Comparison of ENCODE assay signal across 9 cellular contexts in the genomic region with DNA sequence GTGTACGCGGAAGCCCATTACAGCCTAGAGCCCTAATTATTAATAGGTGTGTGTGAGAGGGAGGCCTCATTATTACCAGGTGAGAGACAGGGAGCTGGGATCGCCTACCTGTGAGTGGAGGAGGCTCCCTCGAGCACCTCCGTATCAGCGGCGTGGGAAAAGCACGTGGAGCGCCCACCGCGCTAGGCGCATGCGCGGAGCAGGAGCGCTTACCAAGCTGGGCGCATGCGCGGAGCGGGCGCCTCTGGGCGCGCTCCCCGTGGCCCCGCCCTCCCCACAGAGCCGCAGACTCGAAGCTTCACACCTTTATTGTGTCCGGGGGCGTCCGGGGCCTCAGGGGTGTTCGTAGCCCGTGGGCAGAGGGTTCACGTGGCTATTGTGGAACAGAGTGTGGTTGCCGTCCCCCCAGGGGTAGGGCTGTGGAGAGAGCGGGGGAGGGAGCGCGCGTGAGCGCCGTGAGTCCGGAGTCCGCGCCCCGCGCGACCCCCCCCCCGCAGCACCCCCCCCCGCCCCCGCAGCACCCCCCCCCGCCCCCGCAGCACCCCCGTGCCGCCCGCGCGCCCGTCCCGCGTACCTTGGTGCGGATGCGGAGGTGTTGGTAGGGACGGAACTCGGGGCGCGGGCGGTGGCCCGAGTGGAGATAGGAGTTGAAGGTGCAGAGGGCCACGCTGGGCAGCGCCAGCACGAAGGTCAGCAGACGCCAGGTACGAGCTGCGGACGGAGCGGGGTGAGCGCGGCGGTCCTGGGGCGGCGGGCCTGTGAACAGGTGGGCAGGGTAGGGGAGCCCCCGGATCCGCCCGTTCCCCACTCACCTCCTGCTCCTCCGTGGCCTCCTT. TPM values are rescaled to one million over a fixed set of nuclear protein-coding genes. Genes with fewer than 3 reads are reported as not detected.
DNase-seq lines count a peak whose midpoint lies in the region; ATAC-seq, FAIRE-seq and TF ChIP-seq lines count a peak whose summit lies in the region.
"Had no signal": no experiment of that assay in that cellular context is flagged by ENCODE, and none has a peak within 500 bp of the region (broad histone marks: within the 10 kb centered on the region; RNA-seq: fewer than 3 reads in every experiment).

No MANE protein-coding gene starts in this region.

- peaks cover 14 to 39% (median 38%) of the 10 kb centered on the region in 3 donors for H3K27me3 Mint-ChIP-seq in naive B cell
- peaks cover 38% of the 10 kb centered on the region for H3K27me3 Mint-ChIP-seq in stimulated activated memory B cell treated with anti-CD40 and anti-IgM and Interleukin-4, amounts not matched to agents 10 μg/mL and 1 μg/mL and 100 μg/mL, for 72 hours

- intact Hi-C loops in endothelial cell of umbilical vein (cut with micrococcal nuclease) = no loop called here

- no peak for TF ChIP-seq CTCF in GM20000 (IDR thresholded peaks at IDR 0.05; ENCODE audit: extremely low read depth, missing control alignments)
- TF ChIP-seq CTCF in endothelial cell of umbilical vein (IDR thresholded peaks at IDR 0.05; ENCODE audit: extremely low read depth in 1 of 2, insufficient read depth in 1 of 2, low read depth in 1 of 2, low read length in 2 of 2) = no peak

- no peak overlapping the region for H3K4me3 ChIP-seq in endothelial cell of umbilical vein (replicated peaks in 1 of 3; ENCODE audit: insufficient read depth in 1 of 3, low read depth in 1 of 3, low read length in 3 of 3)

- no peaks in the 10 kb centered on the region for H3K9me1 ChIP-seq in endothelial cell of umbilical vein (replicated peaks; ENCODE audit: control insufficient read depth, extremely low read depth, insufficient read depth, low read length)

- DNase-seq in GM20000 (ENCODE audit: low spot score) (peak; percentile 85), endothelial cell of umbilical vein (ENCODE audit: low read depth, low spot score) (peak; percentile 8), naive B cell (peak; percentile 48), HEK293T (ENCODE audit: extremely low spot score) (no peak)
- DNase-seq in activated CD8-positive, alpha-beta memory T cell treated with anti-CD3 and anti-CD28 coated beads for 4 hours (ENCODE audit: low read depth in 2 of 2) = peak; percentile 56 to 67

- CTCF ChIA-PET in endothelial cell of umbilical vein (lab: Charles Lee) = interaction anchor here (1.5 kb wide), 1 partner anchor 33 kb away, joined by 4 read pairs; no protein-coding TSS in a partner anchor
- CTCF ChIA-PET in HEK293T (lab: Yijun Ruan, JAX) = no interaction called here

- H3K36me3 Mint-ChIP-seq in naive B cell = no peaks in the 10 kb centered on the region
- H3K36me3 Mint-ChIP-seq in stimulated activated memory B cell treated with anti-CD40 and anti-IgM and Interleukin-4, amounts not matched to agents 10 μg/mL and 1 μg/mL and 100 μg/mL, for 72 hours = no peaks in the 10 kb centered on the region

- H3K36me3 ChIP-seq in endothelial cell of umbilical vein (ENCODE audit: control insufficient read depth in 2 of 2, extremely low read depth in 1 of 2, insufficient read depth in 2 of 2, low read length in 2 of 2) = no peaks in the 10 kb centered on the region

- BruUV-seq in endothelial cell of umbilical vein (replicated peaks; lab: Mats Ljungman, UMichigan) = no TSS peak

- no peak overlapping the region for H3K9ac ChIP-seq in endothelial cell of umbilical vein (replicated peaks; ENCODE audit: extremely low read depth, insufficient read depth, low read length)

- POLR2A ChIA-PET in endothelial cell of umbilical vein (lab: Charles Lee) (interaction anchor here (0.6 kb wide), 1 partner anchor 247 kb away, joined by 3 read pairs; no protein-coding TSS in a partner anchor), HEK293T (lab: Yijun Ruan, JAX) (interaction anchor here (1.1 to 1.2 kb wide), 2 partner anchors 15 to 33 kb away, joined by 3 to 5 read pairs; a partner anchor contains a TSS)

- no peak for TF ChIP-seq POLR2A in endothelial cell of umbilical vein (IDR thresholded peaks at IDR 0.05; ENCODE audit: low read depth, low read length)

- no peak overlapping the region for H3K27ac ChIP-seq in endothelial cell of umbilical vein (ENCODE audit: insufficient read depth, low read depth, low read length)

- H3K4me3 Mint-ChIP-seq in naive B cell = peak overlapping the region in 7 of 8 donors; percentile 28 to 83 (median 51)
- H3K4me3 Mint-ChIP-seq in stimulated activated memory B cell treated with anti-CD40 and anti-IgM and Interleukin-4, amounts not matched to agents 10 μg/mL and 1 μg/mL and 100 μg/mL, for 72 hours = peak overlapping the region; percentile 53

- no peaks in the 10 kb centered on the region for H3K9me3 ChIP-seq in endothelial cell of umbilical vein (replicated peaks; ENCODE audit: control insufficient read depth, insufficient read depth, low read length)

- H4K20me1 ChIP-seq in endothelial cell of umbilical vein (replicated peaks; ENCODE audit: control insufficient read depth, extremely low read depth, insufficient read depth, low read length) = no peaks in the 10 kb centered on the region

- peak overlapping the region in 1 of 6 donors; percentile 15 for H3K27ac Mint-ChIP-seq in naive B cell
- H3K27ac Mint-ChIP-seq in stimulated activated memory B cell treated with anti-CD40 and anti-IgM and Interleukin-4, amounts not matched to agents 10 μg/mL and 1 μg/mL and 100 μg/mL, for 72 hours = no peak overlapping the region

- ATAC-seq in naive B cell (ENCODE audit: low read depth in 2 of 2) (peak; percentile 34 to 60), HG03196 (IDR thresholded peaks at IDR 0.05; ENCODE audit: unreplicated experiment) (no peak), HG03432 (IDR thresholded peaks at IDR 0.05; ENCODE audit: unreplicated experiment) (no peak)
- ATAC-seq in stimulated activated memory B cell treated with anti-CD40 and anti-IgM and Interleukin-4, amounts not matched to agents 10 μg/mL and 1 μg/mL and 100 μg/mL, for 72 hours = peak; percentile 53

- H3K4me2 ChIP-seq in endothelial cell of umbilical vein (ENCODE audit: insufficient read depth, low read length) = no peak overlapping the region

- no peak overlapping the region for H2AFZ ChIP-seq in endothelial cell of umbilical vein (ENCODE audit: low read depth, low read length)

- H3K4me1 ChIP-seq in endothelial cell of umbilical vein (ENCODE audit: control insufficient read depth, extremely low read depth, insufficient read depth, low read length) = no peaks in the 10 kb centered on the region

- dilution Hi-C loops in endothelial cell of umbilical vein (cut with MboI; ENCODE audit: extremely low pct_ligation_motif_present, low sequenced_read_pairs) = no loop called here

- no peaks in the 10 kb centered on the region for H3K79me2 ChIP-seq in endothelial cell of umbilical vein (ENCODE audit: control insufficient read depth, insufficient read depth, low read length)

- no peaks in the 10 kb centered on the region for H3K9me3 Mint-ChIP-seq in naive B cell
- no peaks in the 10 kb centered on the region for H3K9me3 Mint-ChIP-seq in stimulated activated memory B cell treated with anti-CD40 and anti-IgM and Interleukin-4, amounts not matched to agents 10 μg/mL and 1 μg/mL and 100 μg/mL, for 72 hours

- no peak for FAIRE-seq in endothelial cell of umbilical vein (lab: Jason Lieb, UNC)

- peaks cover 4 to 6% of the 10 kb centered on the region in 2 experiments for H3K27me3 ChIP-seq in endothelial cell of umbilical vein (ENCODE audit: control insufficient read depth in 2 of 2, insufficient read depth in 2 of 2, low read length in 2 of 2)

- peaks cover 0 to 6% (median 0%) of the 10 kb centered on the region in 3 donors for H3K4me1 Mint-ChIP-seq in naive B cell
- H3K4me1 Mint-ChIP-seq in stimulated activated memory B cell treated with anti-CD40 and anti-IgM and Interleukin-4, amounts not matched to agents 10 μg/mL and 1 μg/mL and 100 μg/mL, for 72 hours = peaks cover 6% of the 10 kb centered on the region

RNA-seq across cellular contexts. Expression of a gene that starts 0.5 kb away (rescaled TPM):
- total RNA-seq in endothelial cell of umbilical vein = not detected in 2 replicates
- polyA plus RNA-seq in endothelial cell of umbilical vein = not detected in 2 replicates
- polyA plus RNA-seq in endothelial cell of umbilical vein (2011; cell fraction: cytosol; rRNA removed) = not detected in 2 replicates
- not detected in 2 replicates for polyA plus RNA-seq in endothelial cell of umbilical vein (2011; cell fraction: nucleus; rRNA removed)
- not detected in 2 replicates for polyA plus RNA-seq in endothelial cell of umbilical vein (2012)
- polyA minus RNA-seq in endothelial cell of umbilical vein = not detected in 2 replicates
- polyA minus RNA-seq in endothelial cell of umbilical vein (2011; cell fraction: cytosol; rRNA and poly(A)+ RNA removed) = not detected
- not detected in 2 replicates for polyA minus RNA-seq in endothelial cell of umbilical vein (2011; cell fraction: nucleus; rRNA and poly(A)+ RNA removed)
- not detected for polyA plus RNA-seq in naive B cell (ENCODE audit: low read depth in 6 of 6)
- total RNA-seq: kidney epithelial cell had no signal

RNA-seq across cellular contexts. Expression of a gene that starts 14.9 kb away (rescaled TPM):
- total RNA-seq in endothelial cell of umbilical vein = 0.16 and 0.24 TPM in 2 replicates
- 0.14 and 0.41 TPM in 2 replicates for polyA plus RNA-seq in endothelial cell of umbilical vein
- polyA plus RNA-seq in endothelial cell of umbilical vein (2011; cell fraction: cytosol; rRNA removed) = 0.10 and 0.16 TPM in 2 replicates
- polyA plus RNA-seq in endothelial cell of umbilical vein (2011; cell fraction: nucleus; rRNA removed) = 0.14 TPM in 1 of 2 replicates, not detected in the other
- 0.27 and 0.31 TPM in 2 replicates for polyA plus RNA-seq in endothelial cell of umbilical vein (2012)
- 0.21 and 0.44 TPM in 2 replicates for polyA minus RNA-seq in endothelial cell of umbilical vein
- not detected for polyA minus RNA-seq in endothelial cell of umbilical vein (2011; cell fraction: cytosol; rRNA and poly(A)+ RNA removed)
- polyA minus RNA-seq in endothelial cell of umbilical vein (2011; cell fraction: nucleus; rRNA and poly(A)+ RNA removed) = not detected in 2 replicates
- polyA plus RNA-seq in naive B cell (ENCODE audit: low read depth in 6 of 6) = under 1 TPM in 1 of 6 donors, not detected in 5; 0.33 TPM

RNA-seq across cellular contexts. Expression of a gene that starts 31.6 kb away (rescaled TPM):
- 17.3 and 17.9 TPM in 2 replicates for total RNA-seq in endothelial cell of umbilical vein
- polyA plus RNA-seq in endothelial cell of umbilical vein (17.3 and 18.8 TPM in 2 replicates), naive B cell (ENCODE audit: low read depth in 6 of 6) (1 to 10 TPM; 4.2 to 8.2 (median 6.1) TPM)
- polyA plus RNA-seq in endothelial cell of umbilical vein (2011; cell fraction: cytosol; rRNA removed) = 6.8 and 11.3 TPM in 2 replicates
- 26.1 and 28.4 TPM in 2 replicates for polyA plus RNA-seq in endothelial cell of umbilical vein (2011; cell fraction: nucleus; rRNA removed)
- polyA plus RNA-seq in endothelial cell of umbilical vein (2012) = 8.8 and 10.3 TPM in 2 replicates
- 9.6 and 13.0 TPM in 2 replicates for polyA minus RNA-seq in endothelial cell of umbilical vein
- 7.6 TPM for polyA minus RNA-seq in endothelial cell of umbilical vein (2011; cell fraction: cytosol; rRNA and poly(A)+ RNA removed)
- polyA minus RNA-seq in endothelial cell of umbilical vein (2011; cell fraction: nucleus; rRNA and poly(A)+ RNA removed) = 9.5 and 15.0 TPM in 2 replicates

RNA-seq across cellular contexts. Expression of a gene that starts 34.5 kb away (rescaled TPM):
- total RNA-seq in endothelial cell of umbilical vein = not detected in 2 replicates
- polyA plus RNA-seq in endothelial cell of umbilical vein (not detected in 2 replicates), naive B cell (ENCODE audit: low read depth in 6 of 6) (not detected)
- not detected in 2 replicates for polyA plus RNA-seq in endothelial cell of umbilical vein (2011; cell fraction: cytosol; rRNA removed)
- not detected in 2 replicates for polyA plus RNA-seq in endothelial cell of umbilical vein (2011; cell fraction: nucleus; rRNA removed)
- not detected in 2 replicates for polyA plus RNA-seq in endothelial cell of umbilical vein (2012)
- not detected in 2 replicates for polyA minus RNA-seq in endothelial cell of umbilical vein
- not detected for polyA minus RNA-seq in endothelial cell of umbilical vein (2011; cell fraction: cytosol; rRNA and poly(A)+ RNA removed)
- not detected in 2 replicates for polyA minus RNA-seq in endothelial cell of umbilical vein (2011; cell fraction: nucleus; rRNA and poly(A)+ RNA removed)
- total RNA-seq: kidney epithelial cell had no signal

RNA-seq across cellular contexts. Expression of a gene that starts 44.3 kb away (rescaled TPM):
- total RNA-seq in endothelial cell of umbilical vein = 115 and 123 TPM in 2 replicates
- polyA plus RNA-seq in endothelial cell of umbilical vein = 73.3 and 73.7 TPM in 2 replicates
- 75.0 and 81.6 TPM in 2 replicates for polyA plus RNA-seq in endothelial cell of umbilical vein (2011; cell fraction: cytosol; rRNA removed)
- 141 and 151 TPM in 2 replicates for polyA plus RNA-seq in endothelial cell of umbilical vein (2011; cell fraction: nucleus; rRNA removed)
- polyA plus RNA-seq in endothelial cell of umbilical vein (2012) = 72.1 and 74.0 TPM in 2 replicates
- 27.0 and 31.3 TPM in 2 replicates for polyA minus RNA-seq in endothelial cell of umbilical vein
- 14.0 TPM for polyA minus RNA-seq in endothelial cell of umbilical vein (2011; cell fraction: cytosol; rRNA and poly(A)+ RNA removed)
- polyA minus RNA-seq in endothelial cell of umbilical vein (2011; cell fraction: nucleus; rRNA and poly(A)+ RNA removed) = 36.3 and 39.4 TPM in 2 replicates
- polyA plus RNA-seq in naive B cell (ENCODE audit: low read depth in 6 of 6) = 1 to 10 TPM in 2 of 6 donors, under 1 TPM in 2, not detected in 2; 0.57 to 1.4 (median 0.94) TPM

Comparison
In these comparisons a context has a peak if more than half of its experiments do, and no peak if none do; other contexts are left out.
1. ATAC-seq: peak in naive B cell (2 of 2) and stimulated activated memory B cell treated with anti-CD40 and anti-IgM and Interleukin-4, amounts not matched to agents 10 μg/mL and 1 μg/mL and 100 μg/mL, for 72 hours (single experiment); none in HG03196 (single experiment) and HG03432 (single experiment).